Comparison of ENCODE assay signal across 20 cellular contexts in the genomic region with DNA sequence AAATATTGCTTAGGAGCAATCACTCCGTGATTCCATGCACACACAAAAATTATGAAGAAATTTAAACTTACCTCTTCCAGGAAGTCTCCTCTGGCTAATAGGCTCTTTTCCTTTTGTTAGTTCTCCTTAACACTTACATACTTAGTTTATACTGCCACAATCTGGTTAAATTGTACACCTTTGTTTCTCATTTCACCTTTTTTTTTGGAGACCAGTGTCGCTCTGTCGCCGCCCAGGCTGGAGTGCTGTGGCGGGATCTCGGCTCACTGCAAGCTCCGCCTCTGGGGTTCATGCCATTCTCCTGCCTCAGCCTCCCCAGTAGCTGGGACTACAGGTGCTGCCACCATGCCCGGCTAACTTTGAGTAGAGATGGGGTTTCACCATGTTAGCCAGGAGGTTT. TPM values are rescaled to one million over a fixed set of nuclear protein-coding genes. Genes with fewer than 3 reads are reported as not detected.
DNase-seq lines count a peak whose midpoint lies in the region; ATAC-seq and TF ChIP-seq lines count a peak whose summit lies in the region.
"Had no signal": no experiment of that assay in that cellular context is flagged by ENCODE, and none has a peak within 500 bp of the region (broad histone marks: within the 10 kb centered on the region; RNA-seq: fewer than 3 reads in every experiment).

No MANE protein-coding gene starts in this region.

- peak overlapping the region; percentile 85 for H3K27ac ChIP-seq in skeletal muscle tissue (ENCODE audit: low read depth, low read length)
- H3K27ac ChIP-seq: BLaER1 had no signal

- H3K9ac ChIP-seq in skeletal muscle tissue (ENCODE audit: low read depth in 1 of 3, low read length in 3 of 3), result no peak overlapping the region
- H3K9ac ChIP-seq: BLaER1 had no signal

- H3K4me3 Mint-ChIP-seq in activated naive CD4-positive, alpha-beta T cell treated with anti-CD3 and anti-CD28 coated beads, Interleukin-2, amount 50 U/mL, for 24 hours, result peak overlapping the region; percentile 23
- H3K4me3 Mint-ChIP-seq in T-helper 17 cell, result peak overlapping the region; percentile 64
- peak overlapping the region; percentile 40 to 68 (median 61) for H3K4me3 Mint-ChIP-seq in nephron

- H3K4me3 ChIP-seq in skeletal muscle tissue (ENCODE audit: low read length in 3 of 3), result peak overlapping the region in 1 of 3 donors; percentile 22
- H3K4me3 ChIP-seq: BLaER1 had no signal

- DNase-seq in activated naive CD4-positive, alpha-beta T cell treated with anti-CD3 and anti-CD28 coated beads, Interleukin-2, amount 50 U/mL, for 72 hours (ENCODE audit: low spot score in 2 of 2), result no peak
- no peak for DNase-seq in T-helper 17 cell
- no peak for DNase-seq in central memory CD4-positive, alpha-beta T cell
- no peak for DNase-seq in activated effector memory CD4-positive, alpha-beta T cell treated with Interleukin-2 at 50 U/mL for 16 hours
- DNase-seq: DMS 273 treated with DMSO at 0.1 percent for 48 hours, GF-D8, GOT3, KBM-7, NCI-H1436, NCI-H2029 treated with DMSO at 0.1 percent for 48 hours, NCI-H510A, NCI-H82, Right ventricle myocardium superior had no signal

- peaks cover 40 to 49% (median 43%) of the 10 kb centered on the region in 3 donors for H3K4me1 ChIP-seq in skeletal muscle tissue (ENCODE audit: control insufficient read depth in 3 of 3, insufficient read depth in 3 of 3, low read length in 3 of 3)

- no peak for TF ChIP-seq CTCF in nephron (IDR thresholded peaks at IDR 0.05; ENCODE audit: unreplicated experiment in 3 of 3)

- no peaks in the 10 kb centered on the region for H3K27me3 Mint-ChIP-seq in activated naive CD4-positive, alpha-beta T cell treated with anti-CD3 and anti-CD28 coated beads, Interleukin-2, amount 50 U/mL, for 24 hours
- H3K27me3 Mint-ChIP-seq in T-helper 17 cell (no peaks in the 10 kb centered on the region), nephron (ENCODE audit: low read depth) (no peaks in the 10 kb centered on the region)

- no peak overlapping the region for H3K27ac Mint-ChIP-seq in activated naive CD4-positive, alpha-beta T cell treated with anti-CD3 and anti-CD28 coated beads, Interleukin-2, amount 50 U/mL, for 24 hours
- no peak overlapping the region for H3K27ac Mint-ChIP-seq in activated naive CD4-positive, alpha-beta T cell treated with anti-CD3 and anti-CD28 coated beads, Interleukin-2, amount 50 U/mL, for 72 hours
- H3K27ac Mint-ChIP-seq in T-helper 17 cell (no peak overlapping the region), nephron (peak overlapping the region; percentile 23 to 43 (median 26))

- no peaks in the 10 kb centered on the region for H3K36me3 Mint-ChIP-seq in activated naive CD4-positive, alpha-beta T cell treated with anti-CD3 and anti-CD28 coated beads, Interleukin-2, amount 50 U/mL, for 24 hours
- peaks cover 0 to 7% of the 10 kb centered on the region in 2 donors for H3K36me3 Mint-ChIP-seq in activated naive CD4-positive, alpha-beta T cell treated with anti-CD3 and anti-CD28 coated beads, Interleukin-2, amount 50 U/mL, for 72 hours
- H3K36me3 Mint-ChIP-seq in T-helper 17 cell (ENCODE audit: low read depth), result peaks cover 3% of the 10 kb centered on the region
- peaks cover 6% of the 10 kb centered on the region for H3K36me3 Mint-ChIP-seq in nephron (ENCODE audit: low read depth)

- no peaks in the 10 kb centered on the region for H3K27me3 ChIP-seq in skeletal muscle tissue (ENCODE audit: control insufficient read depth in 3 of 3, insufficient read depth in 3 of 3, low read length in 3 of 3)
- H3K27me3 ChIP-seq: BLaER1 had no signal

- peaks cover 21% of the 10 kb centered on the region for H3K4me1 Mint-ChIP-seq in activated naive CD4-positive, alpha-beta T cell treated with anti-CD3 and anti-CD28 coated beads, Interleukin-2, amount 50 U/mL, for 24 hours
- peaks cover 18% of the 10 kb centered on the region for H3K4me1 Mint-ChIP-seq in T-helper 17 cell
- H3K4me1 Mint-ChIP-seq in nephron, result peaks cover 40% of the 10 kb centered on the region

- no peaks in the 10 kb centered on the region for H3K9me3 Mint-ChIP-seq in activated naive CD4-positive, alpha-beta T cell treated with anti-CD3 and anti-CD28 coated beads, Interleukin-2, amount 50 U/mL, for 24 hours
- no peaks in the 10 kb centered on the region for H3K9me3 Mint-ChIP-seq in activated naive CD4-positive, alpha-beta T cell treated with anti-CD3 and anti-CD28 coated beads, Interleukin-2, amount 50 U/mL, for 72 hours
- H3K9me3 Mint-ChIP-seq in nephron, result peaks cover 2% of the 10 kb centered on the region

- H3K36me3 ChIP-seq in skeletal muscle tissue (ENCODE audit: control insufficient read depth in 3 of 3, insufficient read depth in 3 of 3, low read length in 3 of 3), result peaks cover 6 to 17% (median 13%) of the 10 kb centered on the region in 3 donors

- H3K9me3 ChIP-seq in T-helper 17 cell (ENCODE audit: control insufficient read depth, low read length, poor library complexity, severe bottlenecking), result no peaks in the 10 kb centered on the region
- H3K9me3 ChIP-seq in skeletal muscle tissue (ENCODE audit: control insufficient read depth in 3 of 3, low read length in 3 of 3), result no peaks in the 10 kb centered on the region
- H3K9me3 ChIP-seq: BLaER1 had no signal

- ATAC-seq in activated naive CD4-positive, alpha-beta T cell treated with anti-CD3 and anti-CD28 coated beads, Interleukin-2, amount 50 U/mL, for 72 hours, result no peak
- no peak for ATAC-seq in T-helper 17 cell
- ATAC-seq in GM18868 (IDR thresholded peaks at IDR 0.05; ENCODE audit: unreplicated experiment), result no peak
- ATAC-seq: Panc1 had no signal

RNA-seq across cellular contexts. Expression of a gene that starts 2.2 kb away (rescaled TPM):
- total RNA-seq in activated naive CD4-positive, alpha-beta T cell treated with anti-CD3 and anti-CD28 coated beads, Interleukin-2, amount 50 U/mL, for 72 hours, result 10 to 100 TPM; 26.4 to 35.8 TPM
- total RNA-seq in T-helper 17 cell (10 to 100 TPM; 30.8 to 33.4 TPM), skeletal muscle tissue (6.8 TPM)

RNA-seq across cellular contexts. Expression of a gene that starts 6.4 kb away (rescaled TPM):
- 1 to 10 TPM; 5.2 to 6.3 TPM for total RNA-seq in activated naive CD4-positive, alpha-beta T cell treated with anti-CD3 and anti-CD28 coated beads, Interleukin-2, amount 50 U/mL, for 72 hours
- total RNA-seq in T-helper 17 cell (10 to 100 TPM; 28.7 to 34.4 TPM), skeletal muscle tissue (12.0 TPM)

RNA-seq across cellular contexts. Expression of a gene that starts 30.5 kb away (rescaled TPM):
- 1 to 10 TPM in 1 of 2 donors, under 1 TPM in 1; 0.51 to 2.0 TPM for total RNA-seq in activated naive CD4-positive, alpha-beta T cell treated with anti-CD3 and anti-CD28 coated beads, Interleukin-2, amount 50 U/mL, for 72 hours
- not detected for total RNA-seq in T-helper 17 cell
- not detected for total RNA-seq in skeletal muscle tissue
- total RNA-seq: A172, Right ventricle myocardium superior had no signal

RNA-seq across cellular contexts. Expression of a gene that starts 36.2 kb away (rescaled TPM):
- total RNA-seq in activated naive CD4-positive, alpha-beta T cell treated with anti-CD3 and anti-CD28 coated beads, Interleukin-2, amount 50 U/mL, for 72 hours, result 10 to 100 TPM; 60.7 to 90.5 TPM
- total RNA-seq in T-helper 17 cell (10 to 100 TPM; 12.5 to 19.4 TPM), skeletal muscle tissue (14.1 TPM)

RNA-seq across cellular contexts. Expression of a gene that starts 38.7 kb away (rescaled TPM):
- 10 to 100 TPM; 33.4 to 39.0 TPM for total RNA-seq in activated naive CD4-positive, alpha-beta T cell treated with anti-CD3 and anti-CD28 coated beads, Interleukin-2, amount 50 U/mL, for 72 hours
- total RNA-seq in T-helper 17 cell (10 to 100 TPM; 35.5 to 37.4 TPM), skeletal muscle tissue (30.8 TPM)

Comparison
In these comparisons a context has a peak if more than half of its experiments do, and no peak if none do; other contexts are left out.
1. H3K27ac Mint-ChIP-seq: peak in nephron (3 of 3); none in activated naive CD4-positive, alpha-beta T cell treated with anti-CD3 and anti-CD28 coated beads, Interleukin-2, amount 50 U/mL, for 24 hours (single experiment), activated naive CD4-positive, alpha-beta T cell treated with anti-CD3 and anti-CD28 coated beads, Interleukin-2, amount 50 U/mL, for 72 hours (0 of 2) and T-helper 17 cell (single experiment).
2. Peak in every context shown above with its lines, with median percentiles within 50 percentile points of each other: H3K4me3 Mint-ChIP-seq.